In the genomic region with DNA sequence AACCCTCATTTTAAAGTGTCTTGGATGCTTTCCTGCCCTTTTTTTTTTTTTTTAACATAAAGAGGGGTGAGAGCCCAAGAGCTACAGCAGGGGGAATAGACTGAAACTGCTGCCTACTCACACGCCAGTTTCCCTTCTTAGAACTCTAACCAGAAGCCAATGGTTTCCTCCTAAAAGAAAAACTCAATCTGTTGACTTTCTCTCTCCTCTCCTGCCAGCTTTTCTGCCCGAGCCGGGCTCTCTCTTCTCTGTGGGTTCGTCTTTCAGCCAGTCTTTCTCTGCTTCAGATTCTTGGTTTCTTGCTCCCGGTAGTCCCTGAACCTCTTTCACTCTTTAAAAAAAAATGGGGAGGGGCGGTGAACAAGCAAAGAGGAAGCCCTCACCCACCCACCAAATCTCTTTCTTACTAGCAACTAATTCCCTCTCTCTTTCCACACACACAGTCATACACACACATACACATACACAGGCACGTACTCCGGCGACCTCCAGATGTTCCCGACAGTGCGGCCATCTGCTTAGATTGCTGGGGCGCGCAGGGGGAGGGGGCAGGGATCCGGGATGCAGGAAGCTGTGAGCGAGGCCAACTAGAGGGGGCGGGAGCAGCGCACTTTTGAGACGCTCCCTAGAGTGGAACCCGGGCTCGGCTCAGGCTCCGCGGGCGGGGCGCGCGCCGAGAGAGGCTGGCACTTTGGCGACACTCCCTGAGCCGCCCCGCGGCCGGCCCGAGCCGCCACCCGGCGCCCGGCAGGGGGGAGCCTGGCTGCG, we compare ENCODE assay signal across 1 cellular context.
A peak's percentile ranks its signal among the peaks of the same experiment; 100 is the strongest.
TF ChIP-seq lines count a peak whose summit lies in the region.

No MANE protein-coding gene starts in this region.

TF ChIP-seq in HEK293, 187 proteins besides CTCF, POLR2A, EP300 and RAD21 (continued from another document and continues in another):
- TF ChIP-seq ZNF280D (tag by site-specific recombination; IDR thresholded peaks at IDR 0.05) (no peak), ZNF433 (tag by site-specific recombination; IDR thresholded peaks at IDR 0.05; ENCODE audit: low read depth) (no peak), ZBTB20 (tag by site-specific recombination; IDR thresholded peaks at IDR 0.05) (peak; percentile 35; the same call in 1 of the 2 replicates), ZNF624 (tag by site-specific recombination; IDR thresholded peaks at IDR 0.05) (no peak), ZNF664 (tag by site-specific recombination; IDR thresholded peaks at IDR 0.05) (no peak), ZNF639 (tag by site-specific recombination; IDR thresholded peaks at IDR 0.05) (no peak), KLF1 (tag by site-specific recombination; IDR thresholded peaks at IDR 0.05) (peak; percentile 18), ZNF580 (tag by site-specific recombination; IDR thresholded peaks at IDR 0.05) (no peak), ZNF354C (tag by site-specific recombination; IDR thresholded peaks at IDR 0.05; ENCODE audit: borderline replicate concordance, low read depth) (no peak), ZNF585B (tag by site-specific recombination; IDR thresholded peaks at IDR 0.05) (no peak), ZNF473 (tag by site-specific recombination; IDR thresholded peaks at IDR 0.05) (no peak), ATF2 (tag by site-specific recombination; IDR thresholded peaks at IDR 0.05; ENCODE audit: low read depth) (no peak), ZNF133 (tag by site-specific recombination; IDR thresholded peaks at IDR 0.05) (no peak), ZNF555 (tag by site-specific recombination; conservative IDR thresholded peaks at IDR 0.05) (no peak), ZFP69B (tag by site-specific recombination; IDR thresholded peaks at IDR 0.05) (peak; percentile 64; the same call in 1 of the 2 replicates), ELK4 (IDR thresholded peaks at IDR 0.05; ENCODE audit: borderline replicate concordance, low read depth, low read length) (no peak), ZNF704 (tag by site-specific recombination; IDR thresholded peaks at IDR 0.05) (no peak), ZNF530 (tag by site-specific recombination; IDR thresholded peaks at IDR 0.05; ENCODE audit: low read depth) (no peak), SP7 (tag by site-specific recombination; IDR thresholded peaks at IDR 0.05) (peak; percentile 46), IKZF3 (tag by site-specific recombination; IDR thresholded peaks at IDR 0.05) (peak; percentile 60), ZNF169 (tag by site-specific recombination; IDR thresholded peaks at IDR 0.05) (no peak), ZIC2 (tag by site-specific recombination; IDR thresholded peaks at IDR 0.05) (peak; percentile 88), ZNF830 (tag by site-specific recombination; IDR thresholded peaks at IDR 0.05; ENCODE audit: low read depth) (no peak), ZNF23 (tag by site-specific recombination; IDR thresholded peaks at IDR 0.05; ENCODE audit: borderline replicate concordance) (no peak)
- TF ChIP-seq, protein P1, sequence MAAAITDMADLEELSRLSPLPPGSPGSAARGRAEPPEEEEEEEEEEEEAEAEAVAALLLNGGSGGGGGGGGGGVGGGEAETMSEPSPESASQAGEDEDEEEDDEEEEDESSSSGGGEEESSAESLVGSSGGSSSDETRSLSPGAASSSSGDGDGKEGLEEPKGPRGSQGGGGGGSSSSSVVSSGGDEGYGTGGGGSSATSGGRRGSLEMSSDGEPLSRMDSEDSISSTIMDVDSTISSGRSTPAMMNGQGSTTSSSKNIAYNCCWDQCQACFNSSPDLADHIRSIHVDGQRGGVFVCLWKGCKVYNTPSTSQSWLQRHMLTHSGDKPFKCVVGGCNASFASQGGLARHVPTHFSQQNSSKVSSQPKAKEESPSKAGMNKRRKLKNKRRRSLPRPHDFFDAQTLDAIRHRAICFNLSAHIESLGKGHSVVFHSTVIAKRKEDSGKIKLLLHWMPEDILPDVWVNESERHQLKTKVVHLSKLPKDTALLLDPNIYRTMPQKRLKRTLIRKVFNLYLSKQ (tag by site-specific recombination; IDR thresholded peaks at IDR 0.05; ENCODE audit: borderline replicate concordance), result no peak
- TF ChIP-seq, protein P2, sequence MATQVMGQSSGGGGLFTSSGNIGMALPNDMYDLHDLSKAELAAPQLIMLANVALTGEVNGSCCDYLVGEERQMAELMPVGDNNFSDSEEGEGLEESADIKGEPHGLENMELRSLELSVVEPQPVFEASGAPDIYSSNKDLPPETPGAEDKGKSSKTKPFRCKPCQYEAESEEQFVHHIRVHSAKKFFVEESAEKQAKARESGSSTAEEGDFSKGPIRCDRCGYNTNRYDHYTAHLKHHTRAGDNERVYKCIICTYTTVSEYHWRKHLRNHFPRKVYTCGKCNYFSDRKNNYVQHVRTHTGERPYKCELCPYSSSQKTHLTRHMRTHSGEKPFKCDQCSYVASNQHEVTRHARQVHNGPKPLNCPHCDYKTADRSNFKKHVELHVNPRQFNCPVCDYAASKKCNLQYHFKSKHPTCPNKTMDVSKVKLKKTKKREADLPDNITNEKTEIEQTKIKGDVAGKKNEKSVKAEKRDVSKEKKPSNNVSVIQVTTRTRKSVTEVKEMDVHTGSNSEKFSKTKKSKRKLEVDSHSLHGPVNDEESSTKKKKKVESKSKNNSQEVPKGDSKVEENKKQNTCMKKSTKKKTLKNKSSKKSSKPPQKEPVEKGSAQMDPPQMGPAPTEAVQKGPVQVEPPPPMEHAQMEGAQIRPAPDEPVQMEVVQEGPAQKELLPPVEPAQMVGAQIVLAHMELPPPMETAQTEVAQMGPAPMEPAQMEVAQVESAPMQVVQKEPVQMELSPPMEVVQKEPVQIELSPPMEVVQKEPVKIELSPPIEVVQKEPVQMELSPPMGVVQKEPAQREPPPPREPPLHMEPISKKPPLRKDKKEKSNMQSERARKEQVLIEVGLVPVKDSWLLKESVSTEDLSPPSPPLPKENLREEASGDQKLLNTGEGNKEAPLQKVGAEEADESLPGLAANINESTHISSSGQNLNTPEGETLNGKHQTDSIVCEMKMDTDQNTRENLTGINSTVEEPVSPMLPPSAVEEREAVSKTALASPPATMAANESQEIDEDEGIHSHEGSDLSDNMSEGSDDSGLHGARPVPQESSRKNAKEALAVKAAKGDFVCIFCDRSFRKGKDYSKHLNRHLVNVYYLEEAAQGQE (tag by site-specific recombination; IDR thresholded peaks at IDR 0.05), result no peak
- TF ChIP-seq, protein P3, sequence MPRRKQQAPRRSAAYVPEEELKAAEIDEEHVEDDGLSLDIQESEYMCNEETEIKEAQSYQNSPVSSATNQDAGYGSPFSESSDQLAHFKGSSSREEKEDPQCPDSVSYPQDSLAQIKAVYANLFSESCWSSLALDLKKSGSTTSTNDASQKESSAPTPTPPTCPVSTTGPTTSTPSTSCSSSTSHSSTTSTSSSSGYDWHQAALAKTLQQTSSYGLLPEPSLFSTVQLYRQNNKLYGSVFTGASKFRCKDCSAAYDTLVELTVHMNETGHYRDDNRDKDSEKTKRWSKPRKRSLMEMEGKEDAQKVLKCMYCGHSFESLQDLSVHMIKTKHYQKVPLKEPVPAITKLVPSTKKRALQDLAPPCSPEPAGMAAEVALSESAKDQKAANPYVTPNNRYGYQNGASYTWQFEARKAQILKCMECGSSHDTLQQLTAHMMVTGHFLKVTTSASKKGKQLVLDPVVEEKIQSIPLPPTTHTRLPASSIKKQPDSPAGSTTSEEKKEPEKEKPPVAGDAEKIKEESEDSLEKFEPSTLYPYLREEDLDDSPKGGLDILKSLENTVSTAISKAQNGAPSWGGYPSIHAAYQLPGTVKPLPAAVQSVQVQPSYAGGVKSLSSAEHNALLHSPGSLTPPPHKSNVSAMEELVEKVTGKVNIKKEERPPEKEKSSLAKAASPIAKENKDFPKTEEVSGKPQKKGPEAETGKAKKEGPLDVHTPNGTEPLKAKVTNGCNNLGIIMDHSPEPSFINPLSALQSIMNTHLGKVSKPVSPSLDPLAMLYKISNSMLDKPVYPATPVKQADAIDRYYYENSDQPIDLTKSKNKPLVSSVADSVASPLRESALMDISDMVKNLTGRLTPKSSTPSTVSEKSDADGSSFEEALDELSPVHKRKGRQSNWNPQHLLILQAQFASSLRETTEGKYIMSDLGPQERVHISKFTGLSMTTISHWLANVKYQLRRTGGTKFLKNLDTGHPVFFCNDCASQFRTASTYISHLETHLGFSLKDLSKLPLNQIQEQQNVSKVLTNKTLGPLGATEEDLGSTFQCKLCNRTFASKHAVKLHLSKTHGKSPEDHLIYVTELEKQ (tag by site-specific recombination; IDR thresholded peaks at IDR 0.05; ENCODE audit: borderline replicate concordance), result no peak
- TF ChIP-seq, protein P4, sequence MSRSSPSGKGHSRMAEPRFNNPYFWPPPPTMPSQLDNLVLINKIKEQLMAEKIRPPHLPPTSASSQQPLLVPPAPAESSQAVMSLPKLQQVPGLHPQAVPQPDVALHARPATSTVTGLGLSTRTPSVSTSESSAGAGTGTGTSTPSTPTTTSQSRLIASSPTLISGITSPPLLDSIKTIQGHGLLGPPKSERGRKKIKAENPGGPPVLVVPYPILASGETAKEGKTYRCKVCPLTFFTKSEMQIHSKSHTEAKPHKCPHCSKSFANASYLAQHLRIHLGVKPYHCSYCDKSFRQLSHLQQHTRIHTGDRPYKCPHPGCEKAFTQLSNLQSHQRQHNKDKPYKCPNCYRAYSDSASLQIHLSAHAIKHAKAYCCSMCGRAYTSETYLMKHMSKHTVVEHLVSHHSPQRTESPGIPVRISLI (tag by site-specific recombination; IDR thresholded peaks at IDR 0.05), result 0 out of 2 replicates have a peak, but pooled peaks have one; percentile 13
- TF ChIP-seq, protein P5, sequence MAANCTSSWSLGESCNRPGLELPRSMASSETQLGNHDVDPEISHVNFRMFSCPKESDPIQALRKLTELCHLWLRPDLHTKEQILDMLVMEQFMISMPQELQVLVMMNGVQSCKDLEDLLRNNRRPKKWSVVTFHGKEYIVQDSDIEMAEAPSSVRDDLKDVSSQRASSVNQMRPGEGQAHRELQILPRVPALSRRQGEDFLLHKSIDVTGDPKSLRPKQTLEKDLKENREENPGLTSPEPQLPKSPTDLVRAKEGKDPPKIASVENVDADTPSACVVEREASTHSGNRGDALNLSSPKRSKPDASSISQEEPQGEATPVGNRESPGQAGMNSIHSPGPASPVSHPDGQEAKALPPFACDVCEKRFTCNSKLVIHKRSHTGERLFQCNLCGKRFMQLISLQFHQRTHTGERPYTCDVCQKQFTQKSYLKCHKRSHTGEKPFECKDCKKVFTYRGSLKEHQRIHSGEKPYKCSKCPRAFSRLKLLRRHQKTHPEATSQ (tag by site-specific recombination; IDR thresholded peaks at IDR 0.05), result no peak
